Comparison of ENCODE assay signal across 23 cellular contexts in genomic region chr4:150315175-150315574, GRCh38.
DNase-seq lines count a peak whose midpoint lies in the region; ATAC-seq and TF ChIP-seq lines count a peak whose summit lies in the region.
"Had no signal": no experiment of that assay in that cellular context is flagged by ENCODE, and none has a peak within 500 bp of the region (broad histone marks: within the 10 kb centered on the region; RNA-seq: fewer than 3 reads in every experiment).

No MANE protein-coding gene starts in this region.

- ATAC-seq in GM19467 (IDR thresholded peaks at IDR 0.05; ENCODE audit: unreplicated experiment) = no peak
- no peak for ATAC-seq in activated CD8-positive, alpha-beta memory T cell treated with anti-CD3 and anti-CD28 coated beads, Interleukin-2, amount 10 ng/mL, durations not matched to agents 7 days and 5 days
- ATAC-seq: foreskin keratinocyte; naive thymus-derived CD4-positive, alpha-beta T cell; SK-N-SH treated with all-trans-retinoic acid at 6 μM for 48 hours had no signal

- TF ChIP-seq CTCF in brain (conservative IDR thresholded peaks at IDR 0.05) = no peak

- CTCF ChIA-PET in activated CD8-positive, alpha-beta memory T cell treated with anti-CD3 and anti-CD28 coated beads, Interleukin-2, amount 10 ng/mL, durations not matched to agents 7 days and 5 days (lab: Charles Lee) = no interaction called here

- peak overlapping the region in 3 of 5 experiments; percentile 1 to 61 (median 48) for H3K4me3 Mint-ChIP-seq in brain
- H3K4me3 Mint-ChIP-seq in activated CD8-positive, alpha-beta memory T cell treated with anti-CD3 and anti-CD28 coated beads, Interleukin-2, amount 10 ng/mL, durations not matched to agents 7 days and 5 days = no peak overlapping the region
- H3K4me3 Mint-ChIP-seq: activated CD4-positive, alpha-beta memory T cell treated with anti-CD3 and anti-CD28 coated beads, Interleukin-2, amount 10 ng/mL, durations not matched to agents 7 days and 5 days; activated naive CD4-positive, alpha-beta T cell treated with anti-CD3 and anti-CD28 coated beads for 36 hours; memory B cell; naive thymus-derived CD4-positive, alpha-beta T cell; T-helper 2 cell treated with Interferon-gamma antibody and Interleukin-4, amounts not matched to agents 5 μg/mL and 100 μg/mL, for 36 hours had no signal

- H3K36me3 Mint-ChIP-seq in brain = peaks cover 4% of the 10 kb centered on the region
- peaks cover 12% of the 10 kb centered on the region for H3K36me3 Mint-ChIP-seq in activated CD8-positive, alpha-beta memory T cell treated with anti-CD3 and anti-CD28 coated beads, Interleukin-2, amount 10 ng/mL, durations not matched to agents 7 days and 5 days

- H3K27me3 Mint-ChIP-seq in brain = no peaks in the 10 kb centered on the region
- H3K27me3 Mint-ChIP-seq in activated CD8-positive, alpha-beta memory T cell treated with anti-CD3 and anti-CD28 coated beads, Interleukin-2, amount 10 ng/mL, durations not matched to agents 7 days and 5 days = no peaks in the 10 kb centered on the region
- H3K27me3 Mint-ChIP-seq: activated CD4-positive, alpha-beta memory T cell treated with anti-CD3 and anti-CD28 coated beads, Interleukin-2, amount 10 ng/mL, durations not matched to agents 7 days and 5 days; memory B cell; naive thymus-derived CD4-positive, alpha-beta T cell had no signal

- H3K4me1 Mint-ChIP-seq in brain = peaks cover 32% of the 10 kb centered on the region
- no peaks in the 10 kb centered on the region for H3K4me1 Mint-ChIP-seq in activated CD8-positive, alpha-beta memory T cell treated with anti-CD3 and anti-CD28 coated beads, Interleukin-2, amount 10 ng/mL, durations not matched to agents 7 days and 5 days
- H3K4me1 Mint-ChIP-seq: activated CD4-positive, alpha-beta memory T cell treated with anti-CD3 and anti-CD28 coated beads, Interleukin-2, amount 10 ng/mL, durations not matched to agents 7 days and 5 days; memory B cell had no signal

- DNase-seq in DMS 273 treated with DMSO at 0.1 percent for 48 hours (lab: John Stamatoyannopoulos, UW) = peak; percentile 67
- peak; percentile 59 for DNase-seq in NCI-H2171 (lab: John Stamatoyannopoulos, UW)
- peak; percentile 6 for DNase-seq in putamen (ENCODE audit: low spot score)
- no peak for DNase-seq in NCI-H2029 treated with DMSO at 0.1 percent for 48 hours (lab: John Stamatoyannopoulos, UW)
- DNase-seq in activated CD8-positive, alpha-beta memory T cell treated with anti-CD3 and anti-CD28 coated beads, Interleukin-2, amount 10 ng/mL, durations not matched to agents 7 days and 5 days = no peak
- DNase-seq: activated CD4-positive, alpha-beta memory T cell treated with anti-CD3 and anti-CD28 coated beads, Interleukin-2, amount 10 ng/mL, durations not matched to agents 7 days and 5 days; activated CD4-positive, CD25-positive, alpha-beta regulatory T cell; activated naive CD4-positive, alpha-beta T cell treated with anti-CD3 and anti-CD28 coated beads for 36 hours; activated T-cell treated with anti-CD3 and anti-CD28 coated beads, Interleukin-2, amount 50 U/mL, for 1 hour; central memory CD4-positive, alpha-beta T cell; foreskin keratinocyte; hypothalamus; naive thymus-derived CD4-positive, alpha-beta T cell; NCI-H1105 treated with DMSO at 0.1 percent for 48 hours; NK-92 treated with Interleukin-12 subunit alpha and Interleukin-12 subunit beta, amount 100 ng/mL, for 24 hours; RPMI8226; stimulated activated CD4-positive, alpha-beta T cell treated with anti-CD3 and anti-CD28 coated beads, Interleukin-2, amount 100 ng/mL, for 24 hours; stimulated activated naive CD4-positive, alpha-beta T cell treated with Interleukin-2 at 50 U/mL for 16 hours had no signal

- no peaks in the 10 kb centered on the region for H3K9me3 Mint-ChIP-seq in brain
- no peaks in the 10 kb centered on the region for H3K9me3 Mint-ChIP-seq in activated CD8-positive, alpha-beta memory T cell treated with anti-CD3 and anti-CD28 coated beads, Interleukin-2, amount 10 ng/mL, durations not matched to agents 7 days and 5 days (ENCODE audit: low read depth)
- H3K9me3 Mint-ChIP-seq: activated CD4-positive, alpha-beta memory T cell treated with anti-CD3 and anti-CD28 coated beads, Interleukin-2, amount 10 ng/mL, durations not matched to agents 7 days and 5 days; activated naive CD4-positive, alpha-beta T cell treated with anti-CD3 and anti-CD28 coated beads for 36 hours; memory B cell; naive thymus-derived CD4-positive, alpha-beta T cell; T-helper 2 cell treated with Interferon-gamma antibody and Interleukin-4, amounts not matched to agents 5 μg/mL and 100 μg/mL, for 36 hours had no signal

- H3K27ac Mint-ChIP-seq in brain = peak overlapping the region in 4 of 5 experiments; percentile 23 to 54 (median 42)
- H3K27ac Mint-ChIP-seq in activated CD8-positive, alpha-beta memory T cell treated with anti-CD3 and anti-CD28 coated beads, Interleukin-2, amount 10 ng/mL, durations not matched to agents 7 days and 5 days = no peak overlapping the region
- H3K27ac Mint-ChIP-seq: activated CD4-positive, alpha-beta memory T cell treated with anti-CD3 and anti-CD28 coated beads, Interleukin-2, amount 10 ng/mL, durations not matched to agents 7 days and 5 days; activated naive CD4-positive, alpha-beta T cell treated with anti-CD3 and anti-CD28 coated beads for 36 hours; memory B cell; naive thymus-derived CD4-positive, alpha-beta T cell; T-helper 2 cell treated with Interferon-gamma antibody and Interleukin-4, amounts not matched to agents 5 μg/mL and 100 μg/mL, for 36 hours had no signal

Comparison
In these comparisons a context has a peak if more than half of its experiments do, and no peak if none do; other contexts are left out.
1. DNase-seq: peak in DMS 273 treated with DMSO at 0.1 percent for 48 hours (single experiment), NCI-H2171 (single experiment) and putamen (single experiment); none in NCI-H2029 treated with DMSO at 0.1 percent for 48 hours (single experiment) and activated CD8-positive, alpha-beta memory T cell treated with anti-CD3 and anti-CD28 coated beads, Interleukin-2, amount 10 ng/mL, durations not matched to agents 7 days and 5 days (single experiment).